1 cellular context compared by ENCODE assay signal in genomic region chr1:187306671-187307415, GRCh38.
TF ChIP-seq lines count a peak whose summit lies in the region.

No MANE protein-coding gene starts in this region.

TF ChIP-seq in GM23338, 12 proteins besides CTCF, POLR2A, EP300 and RAD21 (continued from another document):
- TF ChIP-seq EZH2 (IDR thresholded peaks at IDR 0.05; ENCODE audit: low read depth, unreplicated experiment) (no peak), NANOG (IDR thresholded peaks at IDR 0.05; ENCODE audit: borderline replicate concordance) (no peak), REST (IDR thresholded peaks at IDR 0.05; ENCODE audit: unreplicated experiment) (no peak), ETS1 (IDR thresholded peaks at IDR 0.05) (no peak), JUNB (IDR thresholded peaks at IDR 0.05; ENCODE audit: unreplicated experiment) (no peak), ZNF114 (CRISPR knock-in tag; IDR thresholded peaks at IDR 0.05) (no peak), STAT1 (IDR thresholded peaks at IDR 0.05; ENCODE audit: unreplicated experiment) (no peak)
